In genomic region chr11:10385696-10386095, GRCh38 we compare ENCODE assay signal across 17 cellular contexts.
DNase-seq lines count a peak whose midpoint lies in the region; ATAC-seq, FAIRE-seq and TF ChIP-seq lines count a peak whose summit lies in the region.
"Had no signal": no experiment of that assay in that cellular context is flagged by ENCODE, and none has a peak within 500 bp of the region (broad histone marks: within the 10 kb centered on the region; RNA-seq: fewer than 3 reads in every experiment).

No MANE protein-coding gene starts in this region.

- TF ChIP-seq EP300 in HepG2 (IDR thresholded peaks at IDR 0.05; ENCODE audit: low read depth in 2 of 2, low read length in 2 of 2) (no peak), HepG2 (CRISPR knock-in tag; IDR thresholded peaks at IDR 0.05; ENCODE audit: borderline replicate concordance) (no peak)

- ATAC-seq in HepG2 (no peak), Right ventricle myocardium superior (ENCODE audit: poor library complexity) (no peak)
- ATAC-seq: CD8-positive, alpha-beta T cell had no signal

- H3K4me2 ChIP-seq in HepG2 (ENCODE audit: low read depth, low read length) = no peak overlapping the region

- H3K36me3 ChIP-seq in liver (ENCODE audit: control insufficient read depth in 4 of 4, insufficient read depth in 3 of 4, low read depth in 1 of 4, low read length in 3 of 4) = no peaks in the 10 kb centered on the region
- H3K36me3 ChIP-seq in HepG2 (replicated peaks in 1 of 2; ENCODE audit: control insufficient read depth in 1 of 2, insufficient read depth in 2 of 2, low read length in 2 of 2) = no peaks in the 10 kb centered on the region
- no peaks in the 10 kb centered on the region for H3K36me3 ChIP-seq in rectal smooth muscle tissue (ENCODE audit: control insufficient read depth, insufficient read depth, low read length)
- no peaks in the 10 kb centered on the region for H3K36me3 ChIP-seq in vagina
- H3K36me3 ChIP-seq: neutrophil had no signal

- POLR2A ChIA-PET in HepG2 (lab: Yijun Ruan, JAX) = no interaction called here

- no peak for TF ChIP-seq POLR2A in HepG2 (IDR thresholded peaks at IDR 0.05; ENCODE audit: insufficient read depth in 1 of 2, low read depth in 2 of 2, low read length in 2 of 2)
- TF ChIP-seq POLR2A in vagina (IDR thresholded peaks at IDR 0.05) = no peak

- BruUV-seq in HepG2 (replicated peaks; lab: Mats Ljungman, UMichigan) = no TSS peak

- DNase-seq in HepG2 (ENCODE audit: low spot score) (no peak), Right ventricle myocardium superior (peak; percentile 55), vagina (ENCODE audit: extremely low spot score in 2 of 2) (peak; percentile 82 to 93), AML-193 (lab: John Stamatoyannopoulos, UW) (no peak), DMS114 treated with DMSO at 0.1 percent for 48 hours (lab: John Stamatoyannopoulos, UW; ENCODE audit: unreplicated experiment) (no peak)
- no peak for DNase-seq in activated effector memory CD4-positive, alpha-beta T cell treated with Interleukin-2 at 50 U/mL for 16 hours
- DNase-seq: activated gamma-delta T cell treated with Interleukin-2 at 50 U/mL for 16 hours, anterior cingulate cortex, GOT3, mesendoderm, NCI-H1417, small intestine had no signal

- H3K27me3 ChIP-seq in liver (ENCODE audit: control insufficient read depth in 4 of 4, insufficient read depth in 4 of 4, low read length in 3 of 4) = no peaks in the 10 kb centered on the region
- peaks cover 0 to 16% of the 10 kb centered on the region in 2 experiments; a peak in 2 of 5 replicates for H3K27me3 ChIP-seq in HepG2 (ENCODE audit: control insufficient read depth in 1 of 2, insufficient read depth in 2 of 2, low read length in 2 of 2)
- H3K27me3 ChIP-seq in rectal smooth muscle tissue (ENCODE audit: control insufficient read depth, insufficient read depth, low read length) = no peaks in the 10 kb centered on the region
- H3K27me3 ChIP-seq in vagina = no peaks in the 10 kb centered on the region

- TF ChIP-seq CTCF in liver (IDR thresholded peaks at IDR 0.05; ENCODE audit: low read depth, low read length, missing input control) (no peak), HepG2 (CRISPR knock-in tag; IDR thresholded peaks at IDR 0.05) (no peak), vagina (IDR thresholded peaks at IDR 0.05) (no peak)

- CTCF ChIA-PET in HepG2 (lab: Yijun Ruan, JAX; ENCODE audit: low intra/inter-chr PET ratio, low total read pairs) = no interaction called here

- TF ChIP-seq RAD21 in liver (IDR thresholded peaks at IDR 0.05) = no peak
- TF ChIP-seq RAD21 in HepG2 (CRISPR knock-in tag; IDR thresholded peaks at IDR 0.05) = no peak

- H3K4me3 ChIP-seq in liver (ENCODE audit: low read depth in 1 of 3, low read length in 3 of 3) (no peak overlapping the region), HepG2 (replicated peaks in 1 of 3; ENCODE audit: insufficient read depth in 1 of 3, low read depth in 2 of 3, low read length in 3 of 3) (no peak overlapping the region), rectal smooth muscle tissue (ENCODE audit: low read length) (no peak overlapping the region), vagina (no peak overlapping the region)

- H3K79me2 ChIP-seq in HepG2 (ENCODE audit: insufficient read depth, low read length) = no peaks in the 10 kb centered on the region

- WGBS in liver = 83% methylated on average over 6 of the region's 6 CpGs
- WGBS in HepG2 (ENCODE audit: low lambda C conversion rate) = 34% methylated on average over 4 of the region's 6 CpGs

- H2AFZ ChIP-seq in HepG2 (ENCODE audit: low read length) = no peak overlapping the region

- no peak for FAIRE-seq in HepG2 (lab: Jason Lieb, UNC)
- FAIRE-seq: A204.1, small intestine had no signal

- H3K27ac ChIP-seq in liver (ENCODE audit: low read depth in 1 of 2, low read length in 2 of 2) (no peak overlapping the region), HepG2 (ENCODE audit: extremely low read length, insufficient read depth, low read length) (no peak overlapping the region), rectal smooth muscle tissue (ENCODE audit: low read depth, low read length) (peak overlapping the region; percentile 33), vagina (peak overlapping the region; percentile 54)
- H3K27ac ChIP-seq: neutrophil had no signal

- H3K9ac ChIP-seq in liver (ENCODE audit: low read depth in 1 of 2, low read length in 2 of 2) (no peak overlapping the region), HepG2 (ENCODE audit: insufficient read depth, low read depth, low read length) (no peak overlapping the region), rectal smooth muscle tissue (ENCODE audit: low read length) (no peak overlapping the region)

- H3K4me1 ChIP-seq in liver (ENCODE audit: control insufficient read depth in 4 of 4, insufficient read depth in 4 of 4, low read length in 3 of 4) (no peaks in the 10 kb centered on the region), HepG2 (ENCODE audit: insufficient read depth, low read length) (no peaks in the 10 kb centered on the region), rectal smooth muscle tissue (ENCODE audit: control insufficient read depth, insufficient read depth, low read length) (peaks cover 26% of the 10 kb centered on the region), vagina (peaks cover 32% of the 10 kb centered on the region)

- in situ Hi-C loops in HepG2 (cut with HindIII; ENCODE audit: extremely low pct_ligation_motif_present, low pct_unique_long_range_greater_than_20kb) = no loop called here

- no peaks in the 10 kb centered on the region for H4K20me1 ChIP-seq in HepG2 (ENCODE audit: insufficient read depth, low read length)

- intact Hi-C loops in HepG2 (cut with micrococcal nuclease; ENCODE audit: unreplicated experiment) (no loop called here), Right ventricle myocardium superior (cut with DNase I) (no loop called here), vagina (cut with DNase I) (no loop called here)

- H3K9me3 ChIP-seq in liver (ENCODE audit: control insufficient read depth in 4 of 4, low read length in 3 of 4) (no peaks in the 10 kb centered on the region), HepG2 (ENCODE audit: low read length) (no peaks in the 10 kb centered on the region), vagina (no peaks in the 10 kb centered on the region)
- H3K9me3 ChIP-seq: neutrophil had no signal

TF ChIP-seq in liver, 16 proteins besides CTCF, POLR2A, EP300 and RAD21:
- TF ChIP-seq SP1 (IDR thresholded peaks at IDR 0.05) (no peak), NR2F2 (IDR thresholded peaks at IDR 0.05) (peak; percentile 32)

TF ChIP-seq in HepG2, 621 proteins besides CTCF, POLR2A, EP300 and RAD21:
- TF ChIP-seq PCBP2 (optimal IDR thresholded peaks at IDR 0.05; ENCODE audit: low read depth, low read length, poor library complexity, severe bottlenecking) (no peak), NONO (IDR thresholded peaks at IDR 0.05) (no peak), NONO (CRISPR knock-in tag; conservative IDR thresholded peaks at IDR 0.05) (no peak), RAD51 (IDR thresholded peaks at IDR 0.05; ENCODE audit: borderline replicate concordance) (no peak), RNF219 (CRISPR knock-in tag; IDR thresholded peaks at IDR 0.05) (no peak)

Comparison
In these comparisons a context has a peak if more than half of its experiments do, and no peak if none do; other contexts are left out.
1. H3K27ac ChIP-seq: peak in rectal smooth muscle tissue (single experiment) and vagina (single experiment); none in liver (0 of 2) and HepG2 (single experiment).
2. DNase-seq: peak in Right ventricle myocardium superior (single experiment) and vagina (2 of 2); none in HepG2 (single experiment), AML-193 (0 of 2), DMS114 treated with DMSO at 0.1 percent for 48 hours (single experiment) and activated effector memory CD4-positive, alpha-beta T cell treated with Interleukin-2 at 50 U/mL for 16 hours (single experiment).